In the genomic region with DNA sequence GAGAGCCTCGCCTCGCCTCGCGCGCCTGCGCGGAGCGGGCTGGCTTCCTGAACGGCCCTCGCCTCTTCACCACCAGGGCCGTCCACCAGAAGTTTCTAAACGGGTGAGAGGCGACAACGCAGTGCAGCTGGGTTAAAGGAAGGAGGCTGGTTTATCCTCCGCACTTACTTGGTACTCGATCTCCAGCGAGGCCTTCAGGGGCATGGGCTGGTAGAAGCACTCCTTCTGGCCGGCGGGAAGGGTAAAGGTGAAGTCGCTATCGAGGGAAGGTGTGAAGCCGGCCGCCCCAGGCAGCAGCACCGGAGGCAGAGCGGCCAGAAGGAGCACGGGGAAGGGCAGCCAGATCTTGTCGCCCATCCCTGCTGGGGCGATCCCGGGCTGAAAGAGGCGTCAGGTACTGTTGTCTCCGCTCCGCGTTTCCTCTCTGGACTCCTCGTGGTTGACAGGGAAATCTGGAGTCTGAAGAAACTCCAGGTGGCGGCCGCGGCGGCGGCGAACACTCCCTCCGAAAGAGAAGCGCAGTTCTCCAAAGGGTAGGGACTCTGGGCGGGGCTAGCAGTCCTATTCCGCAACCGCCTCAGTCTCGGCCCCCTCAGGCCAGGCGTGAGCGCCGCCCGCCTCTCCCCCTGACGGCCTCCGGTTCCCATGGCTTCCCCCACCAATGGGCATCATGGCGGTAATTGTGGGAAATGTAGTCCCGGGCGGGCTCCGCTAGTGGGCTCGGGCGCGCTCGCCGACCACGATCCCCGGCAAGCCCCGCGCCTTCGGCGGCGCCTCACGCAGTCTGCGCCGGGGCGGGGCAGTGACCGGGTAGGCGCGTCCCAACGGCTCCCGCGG, we compare ENCODE assay signal across 8 cellular contexts. TPM values are rescaled to one million over a fixed set of nuclear protein-coding genes. Genes with fewer than 3 reads are reported as not detected.
DNase-seq lines count a peak whose midpoint lies in the region; ATAC-seq, FAIRE-seq and TF ChIP-seq lines count a peak whose summit lies in the region.

TMED5 (minus strand) TSS at position 528 of the 837 bp plus-strand sequence; CDS start at position 357, 171 bp downstream.

- peaks cover 28 to 38% of the 10 kb centered on the region in 2 experiments for H3K4me1 Mint-ChIP-seq in H9
- peaks cover 30 to 45% of the 10 kb centered on the region in 2 donors for H3K4me1 Mint-ChIP-seq in natural killer cell treated with Interleukin-12 subunit alpha and Interleukin-12 subunit beta and Interleukin-15 and Interleukin-18, amount 100 ng/mL, for 72 hours (ENCODE audit: low read depth in 2 of 2)

- ATAC-seq in natural killer cell treated with Interleukin-12 subunit alpha and Interleukin-12 subunit beta and Interleukin-15 and Interleukin-18, amount 100 ng/mL, for 72 hours, result peak; percentile 94
- ATAC-seq in stimulated activated naive CD8-positive, alpha-beta T cell treated with anti-CD3 and anti-CD28 coated beads, Interleukin-15, Interleukin-2, amounts not matched to agents 100 U/mL and 50 U/mL, for 24 hours, result peak; percentile 89

- H3K23ac ChIP-seq in H9 (ENCODE audit: insufficient read length, low read depth, low read length), result no peak within 1 kb of the TSS

- TF ChIP-seq CTCF in H9 (conservative IDR thresholded peaks at IDR 0.05), result peak; percentile 29; the same call in 1 of the 3 replicates
- TF ChIP-seq CTCF in fibroblast of pulmonary artery (IDR thresholded peaks at IDR 0.05; ENCODE audit: low read length, missing control alignments), result no peak

- no peak within 1 kb of the TSS for H4K5ac ChIP-seq in H9 (ENCODE audit: insufficient read length, low read depth, low read length)

- DNase-seq in H9, result peak; percentile 98
- DNase-seq in M059J (ENCODE audit: low read depth), result peak; percentile 99
- DNase-seq in SHP77 (lab: John Stamatoyannopoulos, UW), result peak; percentile 96 to 97
- DNase-seq in activated effector memory CD4-positive, alpha-beta T cell treated with Interleukin-2 at 50 U/mL for 16 hours, result peak; percentile 94
- peak; percentile 99 for DNase-seq in fibroblast of pulmonary artery (ENCODE audit: low read depth)
- peak; percentile 98 for DNase-seq in natural killer cell treated with Interleukin-12 subunit alpha and Interleukin-12 subunit beta and Interleukin-15 and Interleukin-18, amount 100 ng/mL, for 72 hours (ENCODE audit: low spot score)
- peak; percentile 95 for DNase-seq in stimulated activated naive CD8-positive, alpha-beta T cell treated with anti-CD3 and anti-CD28 coated beads, Interleukin-15, Interleukin-2, amounts not matched to agents 100 U/mL and 50 U/mL, for 24 hours

- H3K79me2 ChIP-seq in H9 (ENCODE audit: insufficient read depth, low read length), result peaks cover 6% of the 10 kb centered on the region; the same call in 1 of the 2 replicates

- no peak within 1 kb of the TSS for H2BK20ac ChIP-seq in H9 (ENCODE audit: low read depth, low read length, poor library complexity, severe bottlenecking)

- H3K56ac ChIP-seq in H9 (ENCODE audit: insufficient read length, low read depth, low read length), result no peak within 1 kb of the TSS

- no peaks in the 10 kb centered on the region; the same call in 1 of the 2 replicates for H3K27me3 Mint-ChIP-seq in H9 (ENCODE audit: low read depth)
- H3K27me3 Mint-ChIP-seq in natural killer cell treated with Interleukin-12 subunit alpha and Interleukin-12 subunit beta and Interleukin-15 and Interleukin-18, amount 100 ng/mL, for 72 hours, result no peaks in the 10 kb centered on the region

- H2BK15ac ChIP-seq in H9 (ENCODE audit: low read depth, low read length), result no peak within 1 kb of the TSS

- no peak within 1 kb of the TSS for H2AFZ ChIP-seq in H9 (ENCODE audit: low read length)

- peak within 1 kb of the TSS; percentile 98 for H3K4me3 ChIP-seq in fibroblast of pulmonary artery (replicated peaks; ENCODE audit: low read depth, low read length)

- no peaks in the 10 kb centered on the region for H3K23me2 ChIP-seq in H9 (ENCODE audit: insufficient read length, low read depth, low read length, poor library complexity, severe bottlenecking)

- no peaks in the 10 kb centered on the region for H3K9me3 ChIP-seq in H9 (ENCODE audit: control insufficient read depth, low read depth, low read length)

- no peak within 1 kb of the TSS for H2BK5ac ChIP-seq in H9 (ENCODE audit: insufficient read length, low read length)

- H4K8ac ChIP-seq in H9 (replicated peaks; ENCODE audit: insufficient read length, low read depth, low read length), result no peak within 1 kb of the TSS

- peaks cover 0 to 5% (median 0%) of the 10 kb centered on the region in 3 experiments; a peak in 3 of 7 replicates for H3K36me3 Mint-ChIP-seq in H9 (ENCODE audit: insufficient read depth in 1 of 3, low read depth in 3 of 3)
- peaks cover 26% of the 10 kb centered on the region for H3K36me3 Mint-ChIP-seq in natural killer cell treated with Interleukin-12 subunit alpha and Interleukin-12 subunit beta and Interleukin-15 and Interleukin-18, amount 100 ng/mL, for 72 hours

- H4K20me1 ChIP-seq in H9 (ENCODE audit: control insufficient read depth, insufficient read depth, insufficient read length), result no peaks in the 10 kb centered on the region

- H3K4me3 Mint-ChIP-seq in H9, result peak within 1 kb of the TSS; percentile 91 to 94
- peak within 1 kb of the TSS; percentile 91 for H3K4me3 Mint-ChIP-seq in natural killer cell treated with Interleukin-12 subunit alpha and Interleukin-12 subunit beta and Interleukin-15 and Interleukin-18, amount 100 ng/mL, for 72 hours

- no peak within 1 kb of the TSS for H3T11ph ChIP-seq in H9 (ENCODE audit: low read length)

- no peaks in the 10 kb centered on the region for H3K9me3 Mint-ChIP-seq in H9
- no peaks in the 10 kb centered on the region for H3K9me3 Mint-ChIP-seq in natural killer cell treated with Interleukin-12 subunit alpha and Interleukin-12 subunit beta and Interleukin-15 and Interleukin-18, amount 100 ng/mL, for 72 hours

- H3K79me1 ChIP-seq in H9 (ENCODE audit: insufficient read depth, low read depth, low read length, poor library complexity, severe bottlenecking), result peaks cover 4% of the 10 kb centered on the region

- H3K27ac ChIP-seq in H9 (ENCODE audit: insufficient read length, low read depth, low read length), result peak within 1 kb of the TSS; percentile 12

- H2BK12ac ChIP-seq in H9 (ENCODE audit: insufficient read length, low read depth, low read length), result no peak within 1 kb of the TSS

- H3K18ac ChIP-seq in H9 (ENCODE audit: insufficient read length, low read depth, low read length), result peak within 1 kb of the TSS; percentile 40

- H3K27ac Mint-ChIP-seq in H9, result peak within 1 kb of the TSS; percentile 92 to 99 (median 99); a peak in 6 of 7 replicates
- H3K27ac Mint-ChIP-seq in natural killer cell treated with Interleukin-12 subunit alpha and Interleukin-12 subunit beta and Interleukin-15 and Interleukin-18, amount 100 ng/mL, for 72 hours, result peak within 1 kb of the TSS; percentile 93 to 94

- H3K4ac ChIP-seq in H9 (ENCODE audit: low read depth, low read length), result no peak within 1 kb of the TSS

- no peak within 1 kb of the TSS for H2AK5ac ChIP-seq in H9 (ENCODE audit: insufficient read length, low read length)

- peak within 1 kb of the TSS; percentile 75 for H3K4me2 ChIP-seq in H9 (ENCODE audit: insufficient read depth, insufficient read length, low read length)

- peak within 1 kb of the TSS; percentile 62 for H3K9ac ChIP-seq in H9 (ENCODE audit: extremely low read depth, insufficient read length, low read length)

- no CpG with 5 or more reads among the region's 78 CpGs for WGBS in H9 (ENCODE audit: extremely low coverage, insufficient read length, low lambda C conversion rate)

- H3K27me3 ChIP-seq in H9 (ENCODE audit: insufficient read depth, low read length), result no peaks in the 10 kb centered on the region

- H2BK120ac ChIP-seq in H9 (ENCODE audit: low read depth, low read length, poor library complexity, severe bottlenecking), result no peak within 1 kb of the TSS

- no peaks in the 10 kb centered on the region for H3K4me1 ChIP-seq in H9 (ENCODE audit: insufficient read depth, low read length)

- H3K14ac ChIP-seq in H9 (ENCODE audit: insufficient read depth, low read length), result 0 out of 2 replicates have a peak within 1 kb of the TSS, but pooled peaks have one; percentile 23

- peak; percentile 96 for FAIRE-seq in G401.6 (lab: Jason Lieb, UNC)

- H4K91ac ChIP-seq in H9 (ENCODE audit: insufficient read length, low read depth, low read length), result no peak within 1 kb of the TSS

RNA-seq across cellular contexts. Expression of gene TMED5, which starts in this region (rescaled TPM):
- total RNA-seq in H9 (2021), result 32.9 and 35.0 TPM in 2 replicates
- 95.3 and 113 TPM in 2 replicates for total RNA-seq in M059J (2014; rRNA removed; shearing (Covaris generic))
- 10 to 100 TPM; 62.7 to 88.5 TPM for total RNA-seq in natural killer cell treated with Interleukin-12 subunit alpha and Interleukin-12 subunit beta and Interleukin-15 and Interleukin-18, amount 100 ng/mL, for 72 hours

Comparison
In these comparisons a context has a peak if more than half of its experiments do, and no peak if none do; other contexts are left out.
1. Peak in every context shown above with its lines: DNase-seq, ATAC-seq, H3K4me3 ChIP-seq and H3K27ac ChIP-seq.